ENCODE assay signal across 9 cellular contexts in genomic region chr7:51162724-51163329, GRCh38.
DNase-seq lines count a peak whose midpoint lies in the region; ATAC-seq and TF ChIP-seq lines count a peak whose summit lies in the region.
"Had no signal": no experiment of that assay in that cellular context is flagged by ENCODE, and none has a peak within 500 bp of the region (broad histone marks: within the 10 kb centered on the region; RNA-seq: fewer than 3 reads in every experiment).

No MANE protein-coding gene starts in this region.

- H3K27me3 Mint-ChIP-seq in mesothelial cell of epicardium (ENCODE audit: low read depth), result peaks cover 1% of the 10 kb centered on the region

- H3K4me1 Mint-ChIP-seq in mesothelial cell of epicardium, result peaks cover 4% of the 10 kb centered on the region

- ATAC-seq in GM19455 (IDR thresholded peaks at IDR 0.05; ENCODE audit: unreplicated experiment) (peak; percentile 86), HG03520 (IDR thresholded peaks at IDR 0.05; ENCODE audit: unreplicated experiment) (peak; percentile 97)

- peaks cover 16% of the 10 kb centered on the region for H3K9me3 Mint-ChIP-seq in mesothelial cell of epicardium
- H3K9me3 Mint-ChIP-seq: dendritic cell treated with granulocyte-macrophage colony-stimulating factor and Interleukin-4, amounts not matched to agents 40 ng/mL and 50 ng/mL, for 4 days had no signal

- DNase-seq in COR-L47 (lab: John Stamatoyannopoulos, UW) (peak; percentile 70), NCI-H526 treated with DMSO at 0.1 percent for 48 hours (lab: John Stamatoyannopoulos, UW) (peak; percentile 80), mesothelial cell of epicardium (ENCODE audit: low spot score in 2 of 2, unreplicated experiment in 2 of 2) (peak; percentile 38 to 86)
- DNase-seq in activated CD4-positive, alpha-beta T cell treated with anti-CD3 and anti-CD28 coated beads, Interleukin-2, amount 50 U/mL, for 4 hours, result peak; percentile 51 to 54
- peak; percentile 24 for DNase-seq in effector CD8-positive, alpha-beta T cell (lab: John Stamatoyannopoulos, UW)
- peak; percentile 84 for DNase-seq in stimulated activated CD8-positive, alpha-beta memory T cell treated with anti-CD3 and anti-CD28 coated beads, Interleukin-4, amount 100 ng/mL, for 48 hours

- H3K27ac Mint-ChIP-seq in mesothelial cell of epicardium, result no peak overlapping the region
- H3K27ac Mint-ChIP-seq: dendritic cell treated with granulocyte-macrophage colony-stimulating factor and Interleukin-4, amounts not matched to agents 40 ng/mL and 50 ng/mL, for 4 days had no signal

- peak; percentile 81 for TF ChIP-seq CTCF in mesothelial cell of epicardium (IDR thresholded peaks at IDR 0.05; ENCODE audit: unreplicated experiment)

- no peaks in the 10 kb centered on the region for H3K36me3 Mint-ChIP-seq in mesothelial cell of epicardium

- H3K4me3 Mint-ChIP-seq in mesothelial cell of epicardium, result no peak overlapping the region
- H3K4me3 Mint-ChIP-seq: dendritic cell treated with granulocyte-macrophage colony-stimulating factor and Interleukin-4, amounts not matched to agents 40 ng/mL and 50 ng/mL, for 4 days had no signal

Comparison
In these comparisons a context has a peak if more than half of its experiments do, and no peak if none do; other contexts are left out.
1. Peak in every context shown above with its lines: DNase-seq and ATAC-seq.
2. DNase-seq: peak in every context shown above with its lines; median percentile 84 in stimulated activated CD8-positive, alpha-beta memory T cell treated with anti-CD3 and anti-CD28 coated beads, Interleukin-4, amount 100 ng/mL, for 48 hours; 80 in NCI-H526 treated with DMSO at 0.1 percent for 48 hours; 70 in COR-L47; 62 in mesothelial cell of epicardium; 52 in activated CD4-positive, alpha-beta T cell treated with anti-CD3 and anti-CD28 coated beads, Interleukin-2, amount 50 U/mL, for 4 hours; 24 in effector CD8-positive, alpha-beta T cell.